ENCODE assay signal across 14 cellular contexts in the genomic region with DNA sequence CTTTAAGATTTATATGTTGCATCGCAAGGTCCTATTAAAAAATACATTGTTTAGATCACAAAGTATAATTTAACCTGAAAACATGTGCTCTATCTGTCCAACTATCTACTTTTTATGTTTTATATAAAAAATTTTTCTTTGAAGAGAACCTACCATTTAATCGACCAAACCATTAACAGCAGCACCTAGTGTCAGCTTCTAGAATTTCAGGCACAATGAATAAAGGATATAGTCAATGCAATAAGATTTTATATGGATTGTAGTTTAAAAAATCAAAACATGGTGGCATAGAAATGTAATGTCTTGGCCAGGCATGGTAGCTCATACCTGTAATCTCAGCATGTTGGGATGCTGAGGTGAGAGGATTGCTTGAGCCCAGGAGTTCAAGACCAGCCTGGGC.
DNase-seq lines count a peak whose midpoint lies in the region; ATAC-seq, FAIRE-seq and TF ChIP-seq lines count a peak whose summit lies in the region.
"Had no signal": no experiment of that assay in that cellular context is flagged by ENCODE, and none has a peak within 500 bp of the region (broad histone marks: within the 10 kb centered on the region; RNA-seq: fewer than 3 reads in every experiment).

No MANE protein-coding gene starts in this region.

- H3K4me3 Mint-ChIP-seq in natural killer cell treated with Interleukin-12 subunit alpha and Interleukin-12 subunit beta and Interleukin-15 and Interleukin-18, amount 100 ng/mL, for 72 hours, result no peak overlapping the region
- H3K4me3 Mint-ChIP-seq in effector memory CD8-positive, alpha-beta T cell, result no peak overlapping the region
- H3K4me3 Mint-ChIP-seq: CD4-positive, CD25-positive, alpha-beta regulatory T cell; stimulated activated naive B cell treated with anti-CD40 and anti-IgM and Interleukin-4, amounts not matched to agents 10 μg/mL and 1 μg/mL and 100 μg/mL, for 72 hours had no signal

- TF ChIP-seq CTCF in left ventricle myocardium inferior (IDR thresholded peaks at IDR 0.05; ENCODE audit: borderline replicate concordance) (peak; percentile 15), Peyer's patch (IDR thresholded peaks at IDR 0.05) (no peak)

- no peak for TF ChIP-seq POLR2A in Peyer's patch (IDR thresholded peaks at IDR 0.05)

- H3K4me1 ChIP-seq in left ventricle myocardium inferior (no peaks in the 10 kb centered on the region), right cardiac atrium (ENCODE audit: control insufficient read depth, insufficient read depth, low read length) (no peaks in the 10 kb centered on the region), Peyer's patch (no peaks in the 10 kb centered on the region), SJCRH30 (no peaks in the 10 kb centered on the region)

- no peaks in the 10 kb centered on the region for H3K4me1 Mint-ChIP-seq in natural killer cell treated with Interleukin-12 subunit alpha and Interleukin-12 subunit beta and Interleukin-15 and Interleukin-18, amount 100 ng/mL, for 72 hours (ENCODE audit: low read depth in 2 of 2)
- H3K4me1 Mint-ChIP-seq in effector memory CD8-positive, alpha-beta T cell (ENCODE audit: low read depth in 2 of 2), result no peaks in the 10 kb centered on the region

- H3K27ac ChIP-seq in left ventricle myocardium inferior (replicated peaks), result no peak overlapping the region
- H3K27ac ChIP-seq in right cardiac atrium (ENCODE audit: low read length), result no peak overlapping the region
- H3K27ac ChIP-seq in Peyer's patch, result no peak overlapping the region
- H3K27ac ChIP-seq in SJCRH30, result no peak overlapping the region

- whole genome bisulfite sequencing in right cardiac atrium, result 80% methylated on average over 2 of the region's 2 CpGs

- H3K27ac Mint-ChIP-seq in natural killer cell treated with Interleukin-12 subunit alpha and Interleukin-12 subunit beta and Interleukin-15 and Interleukin-18, amount 100 ng/mL, for 72 hours, result no peak overlapping the region
- H3K27ac Mint-ChIP-seq in effector memory CD8-positive, alpha-beta T cell, result no peak overlapping the region
- H3K27ac Mint-ChIP-seq: activated T-helper 2 cell treated with anti-CD3 and anti-CD28 coated beads, Interferon-gamma antibody, Interleukin-2, Interleukin-4, amounts not matched to agents 10 μg/mL and 5 μg/mL and 100 μg/mL, durations not matched to agents 14 hours and 24 hours and 36 hours; CD4-positive, CD25-positive, alpha-beta regulatory T cell; stimulated activated naive B cell treated with anti-CD40 and anti-IgM and Interleukin-4, amounts not matched to agents 10 μg/mL and 1 μg/mL and 100 μg/mL, for 72 hours had no signal

- H3K4me3 ChIP-seq in left ventricle myocardium inferior (no peak overlapping the region), right cardiac atrium (ENCODE audit: low read length) (no peak overlapping the region), Peyer's patch (no peak overlapping the region), SJCRH30 (no peak overlapping the region)

- peak; percentile 24 for FAIRE-seq in colon (lab: Jason Lieb, UNC)

- no peaks in the 10 kb centered on the region for H3K36me3 Mint-ChIP-seq in natural killer cell treated with Interleukin-12 subunit alpha and Interleukin-12 subunit beta and Interleukin-15 and Interleukin-18, amount 100 ng/mL, for 72 hours
- H3K36me3 Mint-ChIP-seq in effector memory CD8-positive, alpha-beta T cell (ENCODE audit: insufficient read depth), result no peaks in the 10 kb centered on the region
- H3K36me3 Mint-ChIP-seq: CD4-positive, CD25-positive, alpha-beta regulatory T cell; stimulated activated naive B cell treated with anti-CD40 and anti-IgM and Interleukin-4, amounts not matched to agents 10 μg/mL and 1 μg/mL and 100 μg/mL, for 72 hours had no signal

- no peaks in the 10 kb centered on the region for H3K27me3 Mint-ChIP-seq in natural killer cell treated with Interleukin-12 subunit alpha and Interleukin-12 subunit beta and Interleukin-15 and Interleukin-18, amount 100 ng/mL, for 72 hours
- H3K27me3 Mint-ChIP-seq in effector memory CD8-positive, alpha-beta T cell, result no peaks in the 10 kb centered on the region
- H3K27me3 Mint-ChIP-seq: CD4-positive, CD25-positive, alpha-beta regulatory T cell; stimulated activated naive B cell treated with anti-CD40 and anti-IgM and Interleukin-4, amounts not matched to agents 10 μg/mL and 1 μg/mL and 100 μg/mL, for 72 hours had no signal

- no peak for DNase-seq in left ventricle myocardium inferior
- DNase-seq in right cardiac atrium, result no peak
- DNase-seq in NAMALWA (ENCODE audit: low spot score), result peak; percentile 22
- DNase-seq in Peyer's patch, result no peak
- no peak for DNase-seq in SJCRH30
- no peak for DNase-seq in natural killer cell treated with Interleukin-12 subunit alpha and Interleukin-12 subunit beta and Interleukin-15 and Interleukin-18, amount 100 ng/mL, for 72 hours (ENCODE audit: low spot score)
- DNase-seq in effector memory CD8-positive, alpha-beta T cell, result no peak
- DNase-seq: CD4-positive, CD25-positive, alpha-beta regulatory T cell; cortex of kidney; NCI-H1092; stimulated activated CD4-positive, alpha-beta T cell treated with anti-CD3 and anti-CD28 coated beads, Interleukin-15, amount 100 ng/mL, for 24 hours; stimulated activated naive B cell treated with anti-CD40 and anti-IgM and Interleukin-4, amounts not matched to agents 10 μg/mL and 1 μg/mL and 100 μg/mL, for 72 hours had no signal

- no peaks in the 10 kb centered on the region for H3K27me3 ChIP-seq in left ventricle myocardium inferior (ENCODE audit: low read depth)
- H3K27me3 ChIP-seq in right cardiac atrium (ENCODE audit: control insufficient read depth, insufficient read depth), result no peaks in the 10 kb centered on the region
- H3K27me3 ChIP-seq in Peyer's patch, result no peaks in the 10 kb centered on the region
- no peaks in the 10 kb centered on the region for H3K27me3 ChIP-seq in SJCRH30

- intact Hi-C loops in left ventricle myocardium inferior (cut with micrococcal nuclease) (no loop called here), right cardiac atrium (cut with DNase I) (no loop called here)

- H3K36me3 ChIP-seq in left ventricle myocardium inferior, result no peaks in the 10 kb centered on the region
- no peaks in the 10 kb centered on the region for H3K36me3 ChIP-seq in Peyer's patch
- no peaks in the 10 kb centered on the region for H3K36me3 ChIP-seq in SJCRH30

- no peak for ATAC-seq in right cardiac atrium
- no peak for ATAC-seq in natural killer cell treated with Interleukin-12 subunit alpha and Interleukin-12 subunit beta and Interleukin-15 and Interleukin-18, amount 100 ng/mL, for 72 hours
- no peak for ATAC-seq in effector memory CD8-positive, alpha-beta T cell (replicated peaks)
- ATAC-seq: stimulated activated naive B cell treated with anti-CD40 and anti-IgM and Interleukin-4, amounts not matched to agents 10 μg/mL and 1 μg/mL and 100 μg/mL, for 72 hours had no signal

- H3K9me3 ChIP-seq in left ventricle myocardium inferior (replicated peaks) (peaks cover 8% of the 10 kb centered on the region), right cardiac atrium (ENCODE audit: control insufficient read depth, low read length) (no peaks in the 10 kb centered on the region), Peyer's patch (no peaks in the 10 kb centered on the region), SJCRH30 (replicated peaks) (no peaks in the 10 kb centered on the region)

- peaks cover 6% of the 10 kb centered on the region for H3K9me3 Mint-ChIP-seq in natural killer cell treated with Interleukin-12 subunit alpha and Interleukin-12 subunit beta and Interleukin-15 and Interleukin-18, amount 100 ng/mL, for 72 hours
- H3K9me3 Mint-ChIP-seq in effector memory CD8-positive, alpha-beta T cell, result peaks cover 3 to 8% of the 10 kb centered on the region in 2 donors
- H3K9me3 Mint-ChIP-seq: activated T-helper 2 cell treated with anti-CD3 and anti-CD28 coated beads, Interferon-gamma antibody, Interleukin-2, Interleukin-4, amounts not matched to agents 10 μg/mL and 5 μg/mL and 100 μg/mL, durations not matched to agents 14 hours and 24 hours and 36 hours had no signal
